Comparison of ENCODE assay signal across 8 cellular contexts in genomic region chr2:68252407-68253210, GRCh38. TPM values are rescaled to one million over a fixed set of nuclear protein-coding genes. Genes with fewer than 3 reads are reported as not detected.
A peak's percentile ranks its signal among the peaks of the same experiment; 100 is the strongest.
DNase-seq lines count a peak whose midpoint lies in the region; ATAC-seq and TF ChIP-seq lines count a peak whose summit lies in the region.

A gene with protein sequence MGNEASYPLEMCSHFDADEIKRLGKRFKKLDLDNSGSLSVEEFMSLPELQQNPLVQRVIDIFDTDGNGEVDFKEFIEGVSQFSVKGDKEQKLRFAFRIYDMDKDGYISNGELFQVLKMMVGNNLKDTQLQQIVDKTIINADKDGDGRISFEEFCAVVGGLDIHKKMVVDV (minus strand): TSS chr2:68252532. CDS start chr2:68252127, 405 bp downstream.

- no peaks in the 10 kb centered on the region for H3K27me3 ChIP-seq in BJ (ENCODE audit: control insufficient read depth, insufficient read depth, low read length)

- H3K4me3 Mint-ChIP-seq in activated CD4-positive, alpha-beta T cell treated with anti-CD3 and anti-CD28 coated beads, Interleukin-2, amount 10 ng/mL, durations not matched to agents 7 days and 5 days: peak within 1 kb of the TSS; percentile 98

- peaks cover 5% of the 10 kb centered on the region for H3K27me3 Mint-ChIP-seq in activated CD4-positive, alpha-beta T cell treated with anti-CD3 and anti-CD28 coated beads, Interleukin-2, amount 10 ng/mL, durations not matched to agents 7 days and 5 days

- H3K4me1 Mint-ChIP-seq in activated CD4-positive, alpha-beta T cell treated with anti-CD3 and anti-CD28 coated beads, Interleukin-2, amount 10 ng/mL, durations not matched to agents 7 days and 5 days: peaks cover 41% of the 10 kb centered on the region

- H3K36me3 Mint-ChIP-seq in activated CD4-positive, alpha-beta T cell treated with anti-CD3 and anti-CD28 coated beads, Interleukin-2, amount 10 ng/mL, durations not matched to agents 7 days and 5 days (ENCODE audit: low read depth): peaks cover 12% of the 10 kb centered on the region

- no peak for TF ChIP-seq CTCF in BJ (IDR thresholded peaks at IDR 0.05; ENCODE audit: insufficient read depth, low read depth, low read length)
- no peak for TF ChIP-seq CTCF in coronary artery (IDR thresholded peaks at IDR 0.05)

- ATAC-seq in GM19324 (IDR thresholded peaks at IDR 0.05; ENCODE audit: low FRiP score, unreplicated experiment) (peak; percentile 89), HG03460 (IDR thresholded peaks at IDR 0.05; ENCODE audit: unreplicated experiment) (peak; percentile 76), left colon (peak; percentile 90)

- peak within 1 kb of the TSS; percentile 91 for H3K4me3 ChIP-seq in BJ (ENCODE audit: low read depth, low read length)
- H3K4me3 ChIP-seq in coronary artery: peak within 1 kb of the TSS; percentile 78

- CTCF ChIA-PET in BJ (lab: Yijun Ruan, JAX): interaction anchor here (0.6 to 2.4 kb wide), 7 partner anchors 8 to 188 kb away, joined by 3 to 8 read pairs (median 5); no protein-coding TSS in a partner anchor
- CTCF ChIA-PET in activated CD4-positive, alpha-beta T cell treated with anti-CD3 and anti-CD28 coated beads, Interleukin-2, amount 10 ng/mL, durations not matched to agents 7 days and 5 days (lab: Charles Lee): interaction anchor here (1.0 to 1.5 kb wide), 3 partner anchors 16 to 131 kb away, joined by 3 to 5 read pairs (median 4); no protein-coding TSS in a partner anchor

- H3K36me3 ChIP-seq in BJ (ENCODE audit: control insufficient read depth, insufficient read depth, low read length): no peaks in the 10 kb centered on the region

- peak within 1 kb of the TSS; percentile 99 for H3K27ac Mint-ChIP-seq in activated CD4-positive, alpha-beta T cell treated with anti-CD3 and anti-CD28 coated beads, Interleukin-2, amount 10 ng/mL, durations not matched to agents 7 days and 5 days

- intact Hi-C loops in left colon (cut with DNase I, micrococcal nuclease): no loop called here

- POLR2A ChIA-PET in BJ (lab: Charles Lee): interaction anchor here (0.5 to 1.2 kb wide), 4 partner anchors 16 to 496 kb away, joined by 3 to 5 read pairs (median 4); partner anchors contain the start of gene CNRIP1
- POLR2A ChIA-PET in activated CD4-positive, alpha-beta T cell treated with anti-CD3 and anti-CD28 coated beads, Interleukin-2, amount 10 ng/mL, durations not matched to agents 7 days and 5 days (lab: Charles Lee): interaction anchor here (0.6 kb wide), 3 partner anchors 16 to 1112 kb away, joined by 3 to 5 read pairs (median 3); no protein-coding TSS in a partner anchor

- DNase-seq in BJ (ENCODE audit: low read depth) (peak; percentile 76), NCI-H526 treated with DMSO at 0.1 percent for 48 hours (lab: John Stamatoyannopoulos, UW) (peak; percentile 88), coronary artery (ENCODE audit: low spot score) (peak; percentile 97), left colon (peak; percentile 96)
- DNase-seq in activated CD4-positive, alpha-beta T cell treated with anti-CD3 and anti-CD28 coated beads, Interleukin-2, amount 10 ng/mL, durations not matched to agents 7 days and 5 days: peak; percentile 95
- peak; percentile 86 to 91 for DNase-seq in stimulated activated CD4-positive, alpha-beta T cell treated with anti-CD3 and anti-CD28 coated beads, Interleukin-1b, Interleukin-23, amount 100 ng/mL, for 4 hours (ENCODE audit: low read depth in 2 of 2)

- peak within 1 kb of the TSS; percentile 96 to 99 for H3K27ac ChIP-seq in coronary artery

- H3K9me3 Mint-ChIP-seq in activated CD4-positive, alpha-beta T cell treated with anti-CD3 and anti-CD28 coated beads, Interleukin-2, amount 10 ng/mL, durations not matched to agents 7 days and 5 days: no peaks in the 10 kb centered on the region

RNA-seq across cellular contexts. Expression of the gene that starts here (rescaled TPM):
- 5.2 and 12.1 TPM in 2 replicates for polyA plus RNA-seq in BJ (2011; rRNA removed)
- polyA minus RNA-seq in BJ (2011; rRNA and poly(A)+ RNA removed): 7.4 and 15.8 TPM in 2 replicates
- 10 to 100 TPM; 78.5 to 79.6 TPM for total RNA-seq in activated CD4-positive, alpha-beta T cell treated with anti-CD3 and anti-CD28 coated beads, Interleukin-2, amount 10 ng/mL, durations not matched to agents 7 days and 5 days
- 10 to 100 TPM; 54.7 to 56.3 TPM for total RNA-seq in left colon

Comparison
In these comparisons a context has a peak if more than half of its experiments do, and no peak if none do; other contexts are left out.
1. Peak in every context shown above with its lines: DNase-seq, ATAC-seq, H3K4me3 ChIP-seq and H3K27ac ChIP-seq.